ENCODE assay signal across 21 cellular contexts in genomic region chr2:233145726-233146125, GRCh38.
"Had no signal": no experiment of that assay in that cellular context is flagged by ENCODE, and none has a peak within 500 bp of the region (broad histone marks: within the 10 kb centered on the region; RNA-seq: fewer than 3 reads in every experiment).

No MANE protein-coding gene starts in this region.

- H3K27ac ChIP-seq: adrenal gland, breast epithelium, esophagus squamous epithelium, suprapubic skin, vagina had no signal

- ATAC-seq: activated CD4-positive, alpha-beta T cell treated with anti-CD3 and anti-CD28 coated beads for 36 hours; WTC11 had no signal

- DNase-seq: activated CD4-positive, alpha-beta T cell treated with anti-CD3 and anti-CD28 coated beads for 36 hours; activated CD4-positive, alpha-beta T cell treated with anti-CD3 and anti-CD28 coated beads, Interleukin-2, amount 50 U/mL, for 48 hours; activated naive CD4-positive, alpha-beta T cell treated with anti-CD3 and anti-CD28 coated beads, Interleukin-2, amount 50 U/mL, for 16 hours; adrenal gland; dermis blood vessel endothelial cell; effector memory CD4-positive, alpha-beta T cell; esophagus squamous epithelium; islet precursor cell; nephron progenitor cell; stimulated activated CD4-positive, alpha-beta T cell treated with anti-CD3 and anti-CD28 coated beads, Interleukin-12 subunit alpha, Interleukin-12 subunit beta, amount 100 ng/mL, for 4 hours; stimulated activated CD4-positive, alpha-beta T cell treated with anti-CD3 and anti-CD28 coated beads, Interleukin-1b, Interleukin-23, amount 100 ng/mL, for 48 hours; stimulated activated CD8-positive, alpha-beta memory T cell treated with anti-CD3 and anti-CD28 coated beads, Interleukin-4, amount 100 ng/mL, for 48 hours; trophoblast cell had no signal

- H3K4me3 Mint-ChIP-seq: activated CD4-positive, alpha-beta T cell treated with anti-CD3 and anti-CD28 coated beads for 36 hours; mesothelial cell of epicardium; nephron progenitor cell; stimulated activated naive CD8-positive, alpha-beta T cell treated with anti-CD3 and anti-CD28 coated beads, Interleukin-15, Interleukin-2, amounts not matched to agents 100 ng/mL and 50 ng/mL, for 24 hours; WTC11 had no signal

- H3K4me1 Mint-ChIP-seq: mesothelial cell of epicardium had no signal

- H3K9me3 Mint-ChIP-seq: stimulated activated naive CD8-positive, alpha-beta T cell treated with anti-CD3 and anti-CD28 coated beads, Interleukin-15, Interleukin-2, amounts not matched to agents 100 ng/mL and 50 ng/mL, for 24 hours had no signal

- H3K27ac Mint-ChIP-seq: activated CD4-positive, alpha-beta T cell treated with anti-CD3 and anti-CD28 coated beads for 36 hours; mesothelial cell of epicardium; nephron progenitor cell; progenitor cell of endocrine pancreas; stimulated activated naive CD8-positive, alpha-beta T cell treated with anti-CD3 and anti-CD28 coated beads, Interleukin-15, Interleukin-2, amounts not matched to agents 100 ng/mL and 50 ng/mL, for 24 hours had no signal

- H3K36me3 ChIP-seq: breast epithelium, vagina had no signal

- H3K27me3 Mint-ChIP-seq: activated CD4-positive, alpha-beta T cell treated with anti-CD3 and anti-CD28 coated beads for 36 hours; stimulated activated naive CD8-positive, alpha-beta T cell treated with anti-CD3 and anti-CD28 coated beads, Interleukin-15, Interleukin-2, amounts not matched to agents 100 ng/mL and 50 ng/mL, for 24 hours had no signal

- H3K36me3 Mint-ChIP-seq: mesothelial cell of epicardium had no signal

- H3K4me3 ChIP-seq: adrenal gland, breast epithelium, esophagus squamous epithelium, lung, suprapubic skin, vagina had no signal

- H3K4me1 ChIP-seq: adrenal gland, breast epithelium, suprapubic skin, vagina had no signal

- H3K27me3 ChIP-seq: breast epithelium, esophagus squamous epithelium, suprapubic skin, vagina had no signal

- H3K9me3 ChIP-seq: adrenal gland, breast epithelium, esophagus squamous epithelium, suprapubic skin, vagina had no signal
